8 cellular contexts compared by ENCODE assay signal in the genomic region with DNA sequence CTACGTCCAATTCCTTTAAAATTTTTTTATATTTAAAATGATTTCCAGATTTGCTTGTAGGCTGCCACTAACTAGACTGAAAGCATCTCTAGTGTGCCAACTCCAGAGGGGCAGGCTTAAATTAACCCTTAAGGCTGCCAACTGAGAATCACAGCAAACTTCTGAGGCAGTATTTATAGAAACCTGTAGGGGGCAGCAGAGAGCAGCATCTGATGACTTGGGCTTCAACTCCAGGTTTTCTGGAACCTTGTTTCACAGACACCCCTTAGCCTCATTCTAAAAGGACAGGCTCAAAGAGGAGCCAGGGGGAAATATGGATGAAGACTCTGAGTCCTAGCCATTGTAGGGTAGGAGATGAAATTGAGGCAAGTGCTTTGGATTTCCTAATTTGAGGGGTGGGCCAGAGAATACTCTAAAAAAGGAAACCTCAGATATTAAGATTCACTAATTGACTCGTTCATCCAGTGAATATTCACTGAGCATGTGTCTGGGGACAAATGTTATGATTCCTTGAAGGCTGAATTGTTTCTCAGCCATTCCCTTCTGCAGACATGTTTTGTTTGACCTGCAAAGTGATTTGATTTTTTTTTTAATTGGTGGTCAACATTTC.
A peak's percentile ranks its signal among the peaks of the same experiment; 100 is the strongest.
DNase-seq lines count a peak whose midpoint lies in the region; ATAC-seq and TF ChIP-seq lines count a peak whose summit lies in the region.

No MANE protein-coding gene starts in this region.

- no peaks in the 10 kb centered on the region for H3K36me3 ChIP-seq in tibial artery

- H3K27me3 ChIP-seq in tibial artery, result peaks cover 0 to 16% of the 10 kb centered on the region in 2 donors

- peak; percentile 64 for ATAC-seq in GM19455 (IDR thresholded peaks at IDR 0.05; ENCODE audit: unreplicated experiment)
- no peak for ATAC-seq in GM18873 (IDR thresholded peaks at IDR 0.05; ENCODE audit: low FRiP score, unreplicated experiment)

- H3K36me3 Mint-ChIP-seq in Calu3 (ENCODE audit: insufficient read depth, unreplicated experiment) (no peaks in the 10 kb centered on the region), brain (peaks cover 46% of the 10 kb centered on the region)

- peaks cover 28% of the 10 kb centered on the region for H3K27me3 Mint-ChIP-seq in Calu3 (ENCODE audit: unreplicated experiment)
- H3K27me3 Mint-ChIP-seq in brain, result peaks cover 3% of the 10 kb centered on the region

- peak; percentile 63 for DNase-seq in Calu3
- DNase-seq in NCI-H446 treated with DMSO at 0.1 percent for 48 hours (lab: John Stamatoyannopoulos, UW), result peak; percentile 63
- peak; percentile 71 for DNase-seq in islet precursor cell
- DNase-seq in tibial artery, result no peak
- no peak for DNase-seq in cortex of kidney (lab: John Stamatoyannopoulos, UW)

- no peaks in the 10 kb centered on the region for H3K9me3 ChIP-seq in tibial artery

- no peak overlapping the region for H3K4me3 ChIP-seq in tibial artery

- no peak overlapping the region for H3K27ac ChIP-seq in tibial artery

- H3K27ac Mint-ChIP-seq in Calu3 (ENCODE audit: unreplicated experiment) (no peak overlapping the region), brain (peak overlapping the region in 1 of 5 experiments; percentile 17)

- BruUV-seq in Calu3 (replicated peaks; lab: Mats Ljungman, UMichigan), result no TSS peak

- H3K4me1 ChIP-seq in tibial artery, result peaks cover 0 to 3% (median 0%) of the 10 kb centered on the region in 4 donors

- TF ChIP-seq CTCF in Calu3 (IDR thresholded peaks at IDR 0.05; ENCODE audit: unreplicated experiment) (peak; percentile 87), brain (conservative IDR thresholded peaks at IDR 0.05) (peak; percentile 88), tibial artery (IDR thresholded peaks at IDR 0.05) (peak; percentile 88 to 93)

- H3K4me3 Mint-ChIP-seq in Calu3 (ENCODE audit: low read depth, unreplicated experiment), result no peak overlapping the region
- no peak overlapping the region for H3K4me3 Mint-ChIP-seq in brain

- no peaks in the 10 kb centered on the region for H3K4me1 Mint-ChIP-seq in Calu3 (ENCODE audit: low read depth, unreplicated experiment)
- peaks cover 14% of the 10 kb centered on the region for H3K4me1 Mint-ChIP-seq in brain

- H3K9me3 Mint-ChIP-seq in Calu3 (ENCODE audit: low read depth, unreplicated experiment), result no peaks in the 10 kb centered on the region
- H3K9me3 Mint-ChIP-seq in brain, result peaks cover 0 to 3% (median 0%) of the 10 kb centered on the region in 5 experiments

- CTCF ChIA-PET in Calu3 (lab: Charles Lee), result interaction anchor here (0.7 kb wide), 1 partner anchor 298 kb away, joined by 4 read pairs; no protein-coding TSS in a partner anchor

- intact Hi-C loops in Calu3 (cut with micrococcal nuclease; ENCODE audit: unreplicated experiment), result loop anchor here (1.0 to 5.0 kb wide), 3 partner anchors 122 to 432 kb away; no protein-coding TSS in a partner anchor
- intact Hi-C loops in tibial artery (cut with DNase I; ENCODE audit: low total_unique reads), result loop anchor here (2.0 kb wide), 1 partner anchor 297 kb away; no protein-coding TSS in a partner anchor

Comparison
In these comparisons a context has a peak if more than half of its experiments do, and no peak if none do; other contexts are left out.
1. DNase-seq: peak in Calu3 (single experiment), NCI-H446 treated with DMSO at 0.1 percent for 48 hours (single experiment) and islet precursor cell (single experiment); none in tibial artery (0 of 2) and cortex of kidney (single experiment).
2. Peak in every context shown above with its lines, with median percentiles within 50 percentile points of each other: CTCF ChIP-seq.